2 cellular contexts compared by ENCODE assay signal in the genomic region with DNA sequence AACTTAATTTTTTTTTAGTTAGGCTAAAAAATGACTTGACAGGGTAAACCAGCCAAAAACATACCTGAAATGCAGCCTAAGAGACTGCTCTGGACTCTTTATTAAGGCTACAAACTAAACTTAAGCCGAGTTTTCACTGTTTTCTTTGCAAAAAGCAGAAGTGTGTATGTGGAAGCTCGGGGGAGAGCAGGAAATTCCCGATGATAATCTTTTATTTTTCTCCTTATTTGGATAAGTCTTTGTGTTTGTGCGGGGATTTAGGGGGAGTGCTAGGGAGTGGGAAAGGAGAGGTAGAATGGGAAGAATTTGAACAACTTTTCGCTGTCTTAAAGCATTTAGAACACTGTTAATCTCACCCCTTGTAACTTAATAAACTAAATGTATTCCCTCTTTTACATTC.
TF ChIP-seq lines count a peak whose summit lies in the region.

No MANE protein-coding gene starts in this region.

TF ChIP-seq in SK-N-SH, 30 proteins besides CTCF, POLR2A, EP300 and RAD21:
- TF ChIP-seq, protein P1, sequence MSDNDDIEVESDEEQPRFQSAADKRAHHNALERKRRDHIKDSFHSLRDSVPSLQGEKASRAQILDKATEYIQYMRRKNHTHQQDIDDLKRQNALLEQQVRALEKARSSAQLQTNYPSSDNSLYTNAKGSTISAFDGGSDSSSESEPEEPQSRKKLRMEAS (IDR thresholded peaks at IDR 0.05; ENCODE audit: low read depth): no peak
- TF ChIP-seq EZH2phosphoT487 (IDR thresholded peaks at IDR 0.05; ENCODE audit: borderline replicate concordance, low read depth): no peak
- TF ChIP-seq, protein P2, sequence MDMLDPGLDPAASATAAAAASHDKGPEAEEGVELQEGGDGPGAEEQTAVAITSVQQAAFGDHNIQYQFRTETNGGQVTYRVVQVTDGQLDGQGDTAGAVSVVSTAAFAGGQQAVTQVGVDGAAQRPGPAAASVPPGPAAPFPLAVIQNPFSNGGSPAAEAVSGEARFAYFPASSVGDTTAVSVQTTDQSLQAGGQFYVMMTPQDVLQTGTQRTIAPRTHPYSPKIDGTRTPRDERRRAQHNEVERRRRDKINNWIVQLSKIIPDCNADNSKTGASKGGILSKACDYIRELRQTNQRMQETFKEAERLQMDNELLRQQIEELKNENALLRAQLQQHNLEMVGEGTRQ (IDR thresholded peaks at IDR 0.05; ENCODE audit: borderline replicate concordance, low read depth, low read length): no peak
- TF ChIP-seq, protein P3, sequence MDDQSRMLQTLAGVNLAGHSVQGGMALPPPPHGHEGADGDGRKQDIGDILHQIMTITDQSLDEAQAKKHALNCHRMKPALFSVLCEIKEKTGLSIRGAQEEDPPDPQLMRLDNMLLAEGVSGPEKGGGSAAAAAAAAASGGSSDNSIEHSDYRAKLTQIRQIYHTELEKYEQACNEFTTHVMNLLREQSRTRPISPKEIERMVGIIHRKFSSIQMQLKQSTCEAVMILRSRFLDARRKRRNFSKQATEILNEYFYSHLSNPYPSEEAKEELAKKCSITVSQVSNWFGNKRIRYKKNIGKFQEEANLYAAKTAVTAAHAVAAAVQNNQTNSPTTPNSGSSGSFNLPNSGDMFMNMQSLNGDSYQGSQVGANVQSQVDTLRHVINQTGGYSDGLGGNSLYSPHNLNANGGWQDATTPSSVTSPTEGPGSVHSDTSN (IDR thresholded peaks at IDR 0.05): no peak
- no peak for TF ChIP-seq RFX5 (IDR thresholded peaks at IDR 0.05; ENCODE audit: low read length)
- TF ChIP-seq, protein P4, sequence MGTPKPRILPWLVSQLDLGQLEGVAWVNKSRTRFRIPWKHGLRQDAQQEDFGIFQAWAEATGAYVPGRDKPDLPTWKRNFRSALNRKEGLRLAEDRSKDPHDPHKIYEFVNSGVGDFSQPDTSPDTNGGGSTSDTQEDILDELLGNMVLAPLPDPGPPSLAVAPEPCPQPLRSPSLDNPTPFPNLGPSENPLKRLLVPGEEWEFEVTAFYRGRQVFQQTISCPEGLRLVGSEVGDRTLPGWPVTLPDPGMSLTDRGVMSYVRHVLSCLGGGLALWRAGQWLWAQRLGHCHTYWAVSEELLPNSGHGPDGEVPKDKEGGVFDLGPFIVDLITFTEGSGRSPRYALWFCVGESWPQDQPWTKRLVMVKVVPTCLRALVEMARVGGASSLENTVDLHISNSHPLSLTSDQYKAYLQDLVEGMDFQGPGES (IDR thresholded peaks at IDR 0.05; ENCODE audit: low read depth, low read length): no peak
- no peak for TF ChIP-seq TAF1 (IDR thresholded peaks at IDR 0.05; ENCODE audit: borderline replicate concordance, low read depth, low read length)
- TF ChIP-seq MXI1 (IDR thresholded peaks at IDR 0.05; ENCODE audit: low read depth, low read length): no peak
- TF ChIP-seq MEF2A (IDR thresholded peaks at IDR 0.05; ENCODE audit: borderline replicate concordance, low read depth): no peak
- TF ChIP-seq ELF1 (IDR thresholded peaks at IDR 0.05): no peak
- TF ChIP-seq, protein P5, sequence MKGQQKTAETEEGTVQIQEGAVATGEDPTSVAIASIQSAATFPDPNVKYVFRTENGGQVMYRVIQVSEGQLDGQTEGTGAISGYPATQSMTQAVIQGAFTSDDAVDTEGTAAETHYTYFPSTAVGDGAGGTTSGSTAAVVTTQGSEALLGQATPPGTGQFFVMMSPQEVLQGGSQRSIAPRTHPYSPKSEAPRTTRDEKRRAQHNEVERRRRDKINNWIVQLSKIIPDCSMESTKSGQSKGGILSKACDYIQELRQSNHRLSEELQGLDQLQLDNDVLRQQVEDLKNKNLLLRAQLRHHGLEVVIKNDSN (IDR thresholded peaks at IDR 0.05; ENCODE audit: borderline replicate concordance, low read depth): no peak
- no peak for TF ChIP-seq NFIC (IDR thresholded peaks at IDR 0.05; ENCODE audit: borderline replicate concordance)
- TF ChIP-seq, protein P6, sequence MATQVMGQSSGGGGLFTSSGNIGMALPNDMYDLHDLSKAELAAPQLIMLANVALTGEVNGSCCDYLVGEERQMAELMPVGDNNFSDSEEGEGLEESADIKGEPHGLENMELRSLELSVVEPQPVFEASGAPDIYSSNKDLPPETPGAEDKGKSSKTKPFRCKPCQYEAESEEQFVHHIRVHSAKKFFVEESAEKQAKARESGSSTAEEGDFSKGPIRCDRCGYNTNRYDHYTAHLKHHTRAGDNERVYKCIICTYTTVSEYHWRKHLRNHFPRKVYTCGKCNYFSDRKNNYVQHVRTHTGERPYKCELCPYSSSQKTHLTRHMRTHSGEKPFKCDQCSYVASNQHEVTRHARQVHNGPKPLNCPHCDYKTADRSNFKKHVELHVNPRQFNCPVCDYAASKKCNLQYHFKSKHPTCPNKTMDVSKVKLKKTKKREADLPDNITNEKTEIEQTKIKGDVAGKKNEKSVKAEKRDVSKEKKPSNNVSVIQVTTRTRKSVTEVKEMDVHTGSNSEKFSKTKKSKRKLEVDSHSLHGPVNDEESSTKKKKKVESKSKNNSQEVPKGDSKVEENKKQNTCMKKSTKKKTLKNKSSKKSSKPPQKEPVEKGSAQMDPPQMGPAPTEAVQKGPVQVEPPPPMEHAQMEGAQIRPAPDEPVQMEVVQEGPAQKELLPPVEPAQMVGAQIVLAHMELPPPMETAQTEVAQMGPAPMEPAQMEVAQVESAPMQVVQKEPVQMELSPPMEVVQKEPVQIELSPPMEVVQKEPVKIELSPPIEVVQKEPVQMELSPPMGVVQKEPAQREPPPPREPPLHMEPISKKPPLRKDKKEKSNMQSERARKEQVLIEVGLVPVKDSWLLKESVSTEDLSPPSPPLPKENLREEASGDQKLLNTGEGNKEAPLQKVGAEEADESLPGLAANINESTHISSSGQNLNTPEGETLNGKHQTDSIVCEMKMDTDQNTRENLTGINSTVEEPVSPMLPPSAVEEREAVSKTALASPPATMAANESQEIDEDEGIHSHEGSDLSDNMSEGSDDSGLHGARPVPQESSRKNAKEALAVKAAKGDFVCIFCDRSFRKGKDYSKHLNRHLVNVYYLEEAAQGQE (IDR thresholded peaks at IDR 0.05; ENCODE audit: low read depth, low read length): no peak
- no peak for TF ChIP-seq YY1 (IDR thresholded peaks at IDR 0.05; ENCODE audit: low read depth)
- TF ChIP-seq TEAD4 (IDR thresholded peaks at IDR 0.05; ENCODE audit: borderline replicate concordance, insufficient read depth): no peak
- no peak for TF ChIP-seq SMC3 (IDR thresholded peaks at IDR 0.05; ENCODE audit: low read depth, low read length)
- TF ChIP-seq, protein P7, sequence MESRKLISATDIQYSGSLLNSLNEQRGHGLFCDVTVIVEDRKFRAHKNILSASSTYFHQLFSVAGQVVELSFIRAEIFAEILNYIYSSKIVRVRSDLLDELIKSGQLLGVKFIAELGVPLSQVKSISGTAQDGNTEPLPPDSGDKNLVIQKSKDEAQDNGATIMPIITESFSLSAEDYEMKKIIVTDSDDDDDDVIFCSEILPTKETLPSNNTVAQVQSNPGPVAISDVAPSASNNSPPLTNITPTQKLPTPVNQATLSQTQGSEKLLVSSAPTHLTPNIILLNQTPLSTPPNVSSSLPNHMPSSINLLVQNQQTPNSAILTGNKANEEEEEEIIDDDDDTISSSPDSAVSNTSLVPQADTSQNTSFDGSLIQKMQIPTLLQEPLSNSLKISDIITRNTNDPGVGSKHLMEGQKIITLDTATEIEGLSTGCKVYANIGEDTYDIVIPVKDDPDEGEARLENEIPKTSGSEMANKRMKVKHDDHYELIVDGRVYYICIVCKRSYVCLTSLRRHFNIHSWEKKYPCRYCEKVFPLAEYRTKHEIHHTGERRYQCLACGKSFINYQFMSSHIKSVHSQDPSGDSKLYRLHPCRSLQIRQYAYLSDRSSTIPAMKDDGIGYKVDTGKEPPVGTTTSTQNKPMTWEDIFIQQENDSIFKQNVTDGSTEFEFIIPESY (IDR thresholded peaks at IDR 0.05; ENCODE audit: borderline replicate concordance, low read depth): no peak

TF ChIP-seq in endothelial cell of umbilical vein, 7 proteins besides CTCF, POLR2A, EP300 and RAD21:
- TF ChIP-seq JUN (IDR thresholded peaks at IDR 0.05; ENCODE audit: borderline replicate concordance, insufficient read depth, insufficient read length, low read depth) (no peak), GATA2 (IDR thresholded peaks at IDR 0.05; ENCODE audit: insufficient read depth, insufficient read length, low read depth, low read length) (peak; percentile 29)
TF ChIP-seq in endothelial cell of umbilical vein: peak in this region for 1.
